1 cellular context compared by ENCODE assay signal in the genomic region with DNA sequence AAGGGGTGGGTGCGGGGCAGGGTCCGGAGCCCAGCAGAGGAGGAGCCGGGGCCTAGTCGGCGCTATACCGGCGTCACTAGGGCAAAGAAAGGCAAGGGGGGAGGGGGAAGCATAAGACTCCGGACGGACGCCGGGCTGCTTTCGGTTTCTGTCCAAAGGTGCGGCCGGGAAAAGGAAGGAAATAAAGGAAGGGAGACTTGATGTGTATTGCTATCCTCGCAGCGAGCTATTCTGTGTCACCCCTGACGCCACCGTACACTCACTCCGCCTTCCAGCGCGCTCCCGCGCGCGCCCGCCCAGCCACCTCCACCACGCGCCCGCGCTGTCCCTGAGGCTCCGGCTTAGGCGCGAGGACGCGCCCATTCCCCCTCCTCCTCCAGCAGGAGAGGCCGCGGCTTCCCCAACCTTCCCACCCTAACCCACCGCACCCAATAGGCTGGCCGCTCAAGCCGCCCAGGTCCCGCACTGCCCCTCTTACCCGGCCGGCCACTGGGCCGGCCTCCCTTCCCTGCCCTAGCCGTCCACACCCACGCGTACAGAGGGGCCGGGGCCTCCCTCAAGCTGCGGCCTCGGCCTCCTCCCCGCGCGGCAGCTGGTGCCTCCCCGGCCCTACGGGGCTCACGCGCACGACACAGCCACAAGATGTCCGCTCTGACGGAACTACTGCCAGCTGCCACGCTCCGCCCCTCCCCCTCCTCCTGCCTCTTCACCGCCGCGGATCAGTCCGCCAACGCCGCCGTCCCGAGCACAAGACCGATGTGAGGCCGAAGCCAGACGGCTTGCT.
A peak's percentile ranks its signal among the peaks of the same experiment; 100 is the strongest.
TF ChIP-seq lines count a peak whose summit lies in the region.

A gene (minus strand): TSS at position 662 of the 784 bp plus-strand sequence. CDS start 1,043 bp downstream, outside the sequence.

TF ChIP-seq in SK-N-SH, 30 proteins besides CTCF, POLR2A, EP300 and RAD21 (continued from another document):
- TF ChIP-seq, protein P1, sequence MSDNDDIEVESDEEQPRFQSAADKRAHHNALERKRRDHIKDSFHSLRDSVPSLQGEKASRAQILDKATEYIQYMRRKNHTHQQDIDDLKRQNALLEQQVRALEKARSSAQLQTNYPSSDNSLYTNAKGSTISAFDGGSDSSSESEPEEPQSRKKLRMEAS (IDR thresholded peaks at IDR 0.05; ENCODE audit: low read depth) = peak; percentile 88
- TF ChIP-seq FOXJ3 (CRISPR knock-in tag; IDR thresholded peaks at IDR 0.05) = peak; percentile 31; the same call in 1 of the 2 replicates
- no peak for TF ChIP-seq RCOR1 (IDR thresholded peaks at IDR 0.05; ENCODE audit: low read length)
- TF ChIP-seq FOXM1 (IDR thresholded peaks at IDR 0.05; ENCODE audit: low read depth) = peak; percentile 51; the same call in 1 of the 2 replicates
- no peak for TF ChIP-seq GABPA (IDR thresholded peaks at IDR 0.05; ENCODE audit: low read depth)
- TF ChIP-seq, protein P2, sequence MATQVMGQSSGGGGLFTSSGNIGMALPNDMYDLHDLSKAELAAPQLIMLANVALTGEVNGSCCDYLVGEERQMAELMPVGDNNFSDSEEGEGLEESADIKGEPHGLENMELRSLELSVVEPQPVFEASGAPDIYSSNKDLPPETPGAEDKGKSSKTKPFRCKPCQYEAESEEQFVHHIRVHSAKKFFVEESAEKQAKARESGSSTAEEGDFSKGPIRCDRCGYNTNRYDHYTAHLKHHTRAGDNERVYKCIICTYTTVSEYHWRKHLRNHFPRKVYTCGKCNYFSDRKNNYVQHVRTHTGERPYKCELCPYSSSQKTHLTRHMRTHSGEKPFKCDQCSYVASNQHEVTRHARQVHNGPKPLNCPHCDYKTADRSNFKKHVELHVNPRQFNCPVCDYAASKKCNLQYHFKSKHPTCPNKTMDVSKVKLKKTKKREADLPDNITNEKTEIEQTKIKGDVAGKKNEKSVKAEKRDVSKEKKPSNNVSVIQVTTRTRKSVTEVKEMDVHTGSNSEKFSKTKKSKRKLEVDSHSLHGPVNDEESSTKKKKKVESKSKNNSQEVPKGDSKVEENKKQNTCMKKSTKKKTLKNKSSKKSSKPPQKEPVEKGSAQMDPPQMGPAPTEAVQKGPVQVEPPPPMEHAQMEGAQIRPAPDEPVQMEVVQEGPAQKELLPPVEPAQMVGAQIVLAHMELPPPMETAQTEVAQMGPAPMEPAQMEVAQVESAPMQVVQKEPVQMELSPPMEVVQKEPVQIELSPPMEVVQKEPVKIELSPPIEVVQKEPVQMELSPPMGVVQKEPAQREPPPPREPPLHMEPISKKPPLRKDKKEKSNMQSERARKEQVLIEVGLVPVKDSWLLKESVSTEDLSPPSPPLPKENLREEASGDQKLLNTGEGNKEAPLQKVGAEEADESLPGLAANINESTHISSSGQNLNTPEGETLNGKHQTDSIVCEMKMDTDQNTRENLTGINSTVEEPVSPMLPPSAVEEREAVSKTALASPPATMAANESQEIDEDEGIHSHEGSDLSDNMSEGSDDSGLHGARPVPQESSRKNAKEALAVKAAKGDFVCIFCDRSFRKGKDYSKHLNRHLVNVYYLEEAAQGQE (IDR thresholded peaks at IDR 0.05; ENCODE audit: low read depth, low read length) = peak; percentile 67
- TF ChIP-seq TAF1 (IDR thresholded peaks at IDR 0.05; ENCODE audit: borderline replicate concordance, low read depth, low read length) = peak; percentile 95
- TF ChIP-seq, protein P3, sequence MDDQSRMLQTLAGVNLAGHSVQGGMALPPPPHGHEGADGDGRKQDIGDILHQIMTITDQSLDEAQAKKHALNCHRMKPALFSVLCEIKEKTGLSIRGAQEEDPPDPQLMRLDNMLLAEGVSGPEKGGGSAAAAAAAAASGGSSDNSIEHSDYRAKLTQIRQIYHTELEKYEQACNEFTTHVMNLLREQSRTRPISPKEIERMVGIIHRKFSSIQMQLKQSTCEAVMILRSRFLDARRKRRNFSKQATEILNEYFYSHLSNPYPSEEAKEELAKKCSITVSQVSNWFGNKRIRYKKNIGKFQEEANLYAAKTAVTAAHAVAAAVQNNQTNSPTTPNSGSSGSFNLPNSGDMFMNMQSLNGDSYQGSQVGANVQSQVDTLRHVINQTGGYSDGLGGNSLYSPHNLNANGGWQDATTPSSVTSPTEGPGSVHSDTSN (IDR thresholded peaks at IDR 0.05) = peak; percentile 80
- TF ChIP-seq RXRA (IDR thresholded peaks at IDR 0.05; ENCODE audit: borderline replicate concordance, low read depth) = no peak
- TF ChIP-seq JUND (IDR thresholded peaks at IDR 0.05) = no peak
- TF ChIP-seq, protein P4, sequence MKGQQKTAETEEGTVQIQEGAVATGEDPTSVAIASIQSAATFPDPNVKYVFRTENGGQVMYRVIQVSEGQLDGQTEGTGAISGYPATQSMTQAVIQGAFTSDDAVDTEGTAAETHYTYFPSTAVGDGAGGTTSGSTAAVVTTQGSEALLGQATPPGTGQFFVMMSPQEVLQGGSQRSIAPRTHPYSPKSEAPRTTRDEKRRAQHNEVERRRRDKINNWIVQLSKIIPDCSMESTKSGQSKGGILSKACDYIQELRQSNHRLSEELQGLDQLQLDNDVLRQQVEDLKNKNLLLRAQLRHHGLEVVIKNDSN (IDR thresholded peaks at IDR 0.05; ENCODE audit: borderline replicate concordance, low read depth) = peak; percentile 32
- TF ChIP-seq SIN3A (IDR thresholded peaks at IDR 0.05; ENCODE audit: borderline replicate concordance, low read depth, low read length) = 0 out of 2 replicates have a peak, but pooled peaks have one; percentile 16
- peak; percentile 80 for TF ChIP-seq CHD2 (IDR thresholded peaks at IDR 0.05; ENCODE audit: low read length, partially characterized antibody)
- TF ChIP-seq POLR2AphosphoS5 (IDR thresholded peaks at IDR 0.05; ENCODE audit: low read depth, low read length) = peak; percentile 63
- TF ChIP-seq, protein P5, sequence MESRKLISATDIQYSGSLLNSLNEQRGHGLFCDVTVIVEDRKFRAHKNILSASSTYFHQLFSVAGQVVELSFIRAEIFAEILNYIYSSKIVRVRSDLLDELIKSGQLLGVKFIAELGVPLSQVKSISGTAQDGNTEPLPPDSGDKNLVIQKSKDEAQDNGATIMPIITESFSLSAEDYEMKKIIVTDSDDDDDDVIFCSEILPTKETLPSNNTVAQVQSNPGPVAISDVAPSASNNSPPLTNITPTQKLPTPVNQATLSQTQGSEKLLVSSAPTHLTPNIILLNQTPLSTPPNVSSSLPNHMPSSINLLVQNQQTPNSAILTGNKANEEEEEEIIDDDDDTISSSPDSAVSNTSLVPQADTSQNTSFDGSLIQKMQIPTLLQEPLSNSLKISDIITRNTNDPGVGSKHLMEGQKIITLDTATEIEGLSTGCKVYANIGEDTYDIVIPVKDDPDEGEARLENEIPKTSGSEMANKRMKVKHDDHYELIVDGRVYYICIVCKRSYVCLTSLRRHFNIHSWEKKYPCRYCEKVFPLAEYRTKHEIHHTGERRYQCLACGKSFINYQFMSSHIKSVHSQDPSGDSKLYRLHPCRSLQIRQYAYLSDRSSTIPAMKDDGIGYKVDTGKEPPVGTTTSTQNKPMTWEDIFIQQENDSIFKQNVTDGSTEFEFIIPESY (IDR thresholded peaks at IDR 0.05; ENCODE audit: borderline replicate concordance, low read depth) = no peak
- TF ChIP-seq RFX5 (IDR thresholded peaks at IDR 0.05; ENCODE audit: low read length) = no peak
- TF ChIP-seq SMC3 (IDR thresholded peaks at IDR 0.05; ENCODE audit: low read depth, low read length) = no peak
- no peak for TF ChIP-seq FOSL2 (IDR thresholded peaks at IDR 0.05; ENCODE audit: borderline replicate concordance, low read depth)
- TF ChIP-seq MXI1 (IDR thresholded peaks at IDR 0.05; ENCODE audit: low read depth, low read length) = peak; percentile 66
- TF ChIP-seq ELF1 (IDR thresholded peaks at IDR 0.05) = no peak
